ENCODE assay signal across 1 cellular context in genomic region chr20:33401042-33401921, GRCh38.
TF ChIP-seq lines count a peak whose summit lies in the region.

Gene CDK5RAP1 (minus strand): TSS chr20:33401519. CDS start chr20:33397064, 4,455 bp downstream.

TF ChIP-seq in HepG2, 621 proteins besides CTCF, POLR2A, EP300 and RAD21 (continued from another document):
- TF ChIP-seq, protein P1, sequence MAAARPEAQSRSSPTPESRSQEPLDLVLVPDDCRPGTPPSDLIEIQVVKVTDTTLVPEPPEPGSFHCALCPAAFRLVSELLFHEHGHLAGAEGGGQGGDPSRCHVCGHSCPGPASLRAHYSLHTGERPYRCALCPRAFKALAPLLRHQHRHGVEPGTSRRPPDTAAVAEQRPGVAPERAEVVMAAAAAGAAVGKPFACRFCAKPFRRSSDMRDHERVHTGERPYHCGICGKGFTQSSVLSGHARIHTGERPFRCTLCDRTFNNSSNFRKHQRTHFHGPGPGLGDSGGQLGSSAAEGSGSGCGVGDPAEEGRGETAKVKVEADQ (CRISPR knock-in tag; IDR thresholded peaks at IDR 0.05; ENCODE audit: borderline replicate concordance): peak; percentile 96; the same call in 1 of the 2 replicates
- TF ChIP-seq ZNF136 (CRISPR knock-in tag; IDR thresholded peaks at IDR 0.05; ENCODE audit: low read depth) (no peak), ZNF124 (CRISPR knock-in tag; IDR thresholded peaks at IDR 0.05) (peak; percentile 99), ZNF768 (CRISPR knock-in tag; IDR thresholded peaks at IDR 0.05) (peak; percentile 94), ATF1 (CRISPR knock-in tag; IDR thresholded peaks at IDR 0.05) (peak; percentile 76), ZNF615 (CRISPR knock-in tag; IDR thresholded peaks at IDR 0.05; ENCODE audit: borderline replicate concordance) (0 out of 2 replicates have a peak, but pooled peaks have one; percentile 92), ZNF775 (CRISPR knock-in tag; IDR thresholded peaks at IDR 0.05; ENCODE audit: borderline replicate concordance) (0 out of 2 replicates have a peak, but pooled peaks have one; percentile 70), CSRNP2 (CRISPR knock-in tag; conservative IDR thresholded peaks at IDR 0.05; ENCODE audit: low read depth) (no peak), ZNF761 (CRISPR knock-in tag; conservative IDR thresholded peaks at IDR 0.05) (peak; percentile 94), ZNF710 (CRISPR knock-in tag; IDR thresholded peaks at IDR 0.05; ENCODE audit: borderline replicate concordance) (peak; percentile 66), HMGXB4 (CRISPR knock-in tag; IDR thresholded peaks at IDR 0.05; ENCODE audit: borderline replicate concordance in 1 of 2, low read depth in 1 of 2) (peak; percentile 100), ETS1 (CRISPR knock-in tag; IDR thresholded peaks at IDR 0.05) (0 out of 2 replicates have a peak, but pooled peaks have one; percentile 83), NR2F6 (IDR thresholded peaks at IDR 0.05) (no peak; the same call in 1 of the 2 replicates), NR2F6 (CRISPR knock-in tag; IDR thresholded peaks at IDR 0.05) (peak; percentile 92), NCOA5 (CRISPR knock-in tag; IDR thresholded peaks at IDR 0.05) (no peak), ZNF557 (CRISPR knock-in tag; IDR thresholded peaks at IDR 0.05) (peak; percentile 53; the same call in 1 of the 2 replicates)
